8 cellular contexts compared by ENCODE assay signal in genomic region chr22:26589367-26589844, GRCh38. TPM values are rescaled to one million over a fixed set of nuclear protein-coding genes. Genes with fewer than 3 reads are reported as not detected.
DNase-seq lines count a peak whose midpoint lies in the region; ATAC-seq and TF ChIP-seq lines count a peak whose summit lies in the region.

No MANE protein-coding gene starts in this region.

- H3K4me3 ChIP-seq in MG63, result peak overlapping the region; percentile 81
- peak overlapping the region; percentile 91 for H3K4me3 ChIP-seq in parathyroid adenoma (ENCODE audit: low read depth, low read length)

- intact Hi-C loops in Right ventricle myocardium inferior (cut with DNase I), result no loop called here

- H3K4me1 ChIP-seq in parathyroid adenoma, result no peaks in the 10 kb centered on the region

- peak overlapping the region; percentile 36 for H3K27ac ChIP-seq in parathyroid adenoma

- H3K36me3 ChIP-seq in MG63 (no peaks in the 10 kb centered on the region), parathyroid adenoma (ENCODE audit: control insufficient read depth, insufficient read depth, low read length) (no peaks in the 10 kb centered on the region)

- DNase-seq in AG20443 (ENCODE audit: low spot score) (peak; percentile 53), MG63 (peak; percentile 27), Right ventricle myocardium inferior (ENCODE audit: missing footprints) (peak; percentile 74), hippocampal formation (lab: John Stamatoyannopoulos, UW) (no peak), middle frontal gyrus (ENCODE audit: extremely low spot score, low spot score) (no peak)
- DNase-seq in activated effector memory CD4-positive, alpha-beta T cell treated with anti-CD3 and anti-CD28 coated beads, Interleukin-2, amount 50 U/mL, for 16 hours, result peak; percentile 74

- no peaks in the 10 kb centered on the region for H3K79me2 ChIP-seq in parathyroid adenoma

- peak overlapping the region; percentile 73 for H3K4me2 ChIP-seq in parathyroid adenoma (ENCODE audit: low read length)

- H3K27me3 ChIP-seq in MG63 (no peaks in the 10 kb centered on the region), parathyroid adenoma (ENCODE audit: control insufficient read depth, insufficient read depth, low read length) (no peaks in the 10 kb centered on the region)

- H3K9me3 ChIP-seq in MG63 (no peaks in the 10 kb centered on the region), parathyroid adenoma (ENCODE audit: control insufficient read depth, low read length) (no peaks in the 10 kb centered on the region)

- H2AFZ ChIP-seq in parathyroid adenoma, result peak overlapping the region; percentile 77

- TF ChIP-seq CTCF in parathyroid adenoma (IDR thresholded peaks at IDR 0.05), result no peak

- no peak overlapping the region for H3K9ac ChIP-seq in parathyroid adenoma

- peak; percentile 27 for ATAC-seq in GM21528 (IDR thresholded peaks at IDR 0.05; ENCODE audit: low FRiP score, unreplicated experiment)
- ATAC-seq in Right ventricle myocardium inferior, result peak; percentile 9

RNA-seq across cellular contexts. Expression of gene TPST2, which starts 0.5 kb away (rescaled TPM):
- total RNA-seq in MG63 (2014; rRNA removed; shearing (Covaris generic); ENCODE audit: low replicate concordance), result 21.1 and 37.1 TPM in 2 replicates
- total RNA-seq in Right ventricle myocardium inferior, result 29.1 TPM

RNA-seq across cellular contexts. Expression of gene CRYBB1, which starts 28.4 kb away (rescaled TPM):
- not detected in 2 replicates for total RNA-seq in MG63 (2014; rRNA removed; shearing (Covaris generic); ENCODE audit: low replicate concordance)
- total RNA-seq in Right ventricle myocardium inferior, result 0.87 TPM

RNA-seq across cellular contexts. Expression of gene CRYBA4, which starts 32.4 kb away (rescaled TPM):
- total RNA-seq in MG63 (2014; rRNA removed; shearing (Covaris generic); ENCODE audit: low replicate concordance), result not detected in 2 replicates
- not detected for total RNA-seq in Right ventricle myocardium inferior

Comparison
In these comparisons a context has a peak if more than half of its experiments do, and no peak if none do; other contexts are left out.
1. DNase-seq: peak in AG20443 (single experiment), MG63 (single experiment), activated effector memory CD4-positive, alpha-beta T cell treated with anti-CD3 and anti-CD28 coated beads, Interleukin-2, amount 50 U/mL, for 16 hours (single experiment) and Right ventricle myocardium inferior (single experiment); none in hippocampal formation (0 of 2) and middle frontal gyrus (single experiment).